ENCODE assay signal across 15 cellular contexts in genomic region chr2:54867457-54867856, GRCh38.
A peak's percentile ranks its signal among the peaks of the same experiment; 100 is the strongest.
DNase-seq lines count a peak whose midpoint lies in the region; ATAC-seq and TF ChIP-seq lines count a peak whose summit lies in the region.
"Had no signal": no experiment of that assay in that cellular context is flagged by ENCODE, and none has a peak within 500 bp of the region (broad histone marks: within the 10 kb centered on the region; RNA-seq: fewer than 3 reads in every experiment).

No MANE protein-coding gene starts in this region.

- H3K18ac ChIP-seq in neuronal stem cell (ENCODE audit: low read length): no peak overlapping the region

- H3K36me3 ChIP-seq in CD8-positive, alpha-beta T cell (ENCODE audit: insufficient read depth, low read length): no peaks in the 10 kb centered on the region
- H3K36me3 ChIP-seq in esophagus muscularis mucosa: no peaks in the 10 kb centered on the region
- H3K36me3 ChIP-seq in gastrocnemius medialis: no peaks in the 10 kb centered on the region
- H3K36me3 ChIP-seq in neuronal stem cell (replicated peaks in 1 of 2; ENCODE audit: control insufficient read depth in 2 of 2, insufficient read depth in 2 of 2, low read length in 2 of 2): peaks cover 0 to 2% of the 10 kb centered on the region in 2 donors
- H3K36me3 ChIP-seq: upper lobe of left lung had no signal

- H3K27me3 Mint-ChIP-seq in CD8-positive, alpha-beta T cell (ENCODE audit: low read depth): no peaks in the 10 kb centered on the region
- H3K27me3 Mint-ChIP-seq: activated CD8-positive, alpha-beta memory T cell treated with anti-CD3 and anti-CD28 coated beads, Interleukin-2, amount 10 ng/mL, durations not matched to agents 7 days and 5 days had no signal

- no peak overlapping the region for H2BK120ac ChIP-seq in neuronal stem cell (ENCODE audit: low read depth, low read length)

- H3K14ac ChIP-seq in neuronal stem cell (ENCODE audit: low read length): no peak overlapping the region

- no peak overlapping the region for H3K4ac ChIP-seq in neuronal stem cell (ENCODE audit: low read length)

- peak; percentile 26 for ATAC-seq in CD8-positive, alpha-beta T cell
- ATAC-seq in GM19043 (IDR thresholded peaks at IDR 0.05; ENCODE audit: low read depth, unreplicated experiment) (peak; percentile 50), HG02623 (IDR thresholded peaks at IDR 0.05; ENCODE audit: unreplicated experiment) (peak; percentile 59), HG03378 (IDR thresholded peaks at IDR 0.05; ENCODE audit: unreplicated experiment) (peak; percentile 37), GM18520 (IDR thresholded peaks at IDR 0.05; ENCODE audit: unreplicated experiment) (no peak), gastrocnemius medialis (no peak)
- ATAC-seq: activated CD8-positive, alpha-beta memory T cell treated with anti-CD3 and anti-CD28 coated beads, Interleukin-2, amount 10 ng/mL, durations not matched to agents 7 days and 5 days; foreskin keratinocyte had no signal

- POLR2A ChIA-PET in CD8-positive, alpha-beta T cell (lab: Charles Lee): no interaction called here

- no peak overlapping the region for H3K4me3 Mint-ChIP-seq in CD8-positive, alpha-beta T cell
- H3K4me3 Mint-ChIP-seq: activated CD8-positive, alpha-beta memory T cell treated with anti-CD3 and anti-CD28 coated beads, Interleukin-2, amount 10 ng/mL, durations not matched to agents 7 days and 5 days; nephron had no signal

- H4K91ac ChIP-seq in neuronal stem cell (ENCODE audit: low read depth, low read length, poor library complexity): no peak overlapping the region

- DNase-seq in CD8-positive, alpha-beta T cell: no peak
- DNase-seq in esophagus muscularis mucosa (ENCODE audit: extremely low spot score) (no peak), gastrocnemius medialis (no peak), neuronal stem cell (ENCODE audit: low spot score) (no peak)
- DNase-seq: activated CD8-positive, alpha-beta memory T cell treated with anti-CD3 and anti-CD28 coated beads, Interleukin-2, amount 10 ng/mL, durations not matched to agents 7 days and 5 days; amniotic stem cell; dermis blood vessel endothelial cell; DMS79; foreskin keratinocyte; upper lobe of left lung had no signal

- no peak overlapping the region for H2BK5ac ChIP-seq in neuronal stem cell (ENCODE audit: low read length)

- H3K23ac ChIP-seq in neuronal stem cell (ENCODE audit: low read depth, low read length, poor library complexity): no peak overlapping the region

- TF ChIP-seq CTCF in CD8-positive, alpha-beta T cell (IDR thresholded peaks at IDR 0.05): no peak
- no peak for TF ChIP-seq CTCF in esophagus muscularis mucosa (IDR thresholded peaks at IDR 0.05)
- TF ChIP-seq CTCF in gastrocnemius medialis (IDR thresholded peaks at IDR 0.05 in 4 of 5, conservative IDR thresholded peaks at IDR 0.05 in 1 of 5): no peak

- no peaks in the 10 kb centered on the region for H3K36me3 Mint-ChIP-seq in CD8-positive, alpha-beta T cell
- H3K36me3 Mint-ChIP-seq: activated CD8-positive, alpha-beta memory T cell treated with anti-CD3 and anti-CD28 coated beads, Interleukin-2, amount 10 ng/mL, durations not matched to agents 7 days and 5 days had no signal

- H4K8ac ChIP-seq in neuronal stem cell (ENCODE audit: low read depth, low read length): no peak overlapping the region

- H3K4me2 ChIP-seq in neuronal stem cell (ENCODE audit: insufficient read depth, low read length, poor library complexity, severe bottlenecking): no peak overlapping the region

- H3K27ac ChIP-seq in CD8-positive, alpha-beta T cell (ENCODE audit: low read depth, low read length): no peak overlapping the region
- H3K27ac ChIP-seq in esophagus muscularis mucosa (replicated peaks in 1 of 4) (no peak overlapping the region), gastrocnemius medialis (no peak overlapping the region), neuronal stem cell (replicated peaks; ENCODE audit: low read length) (no peak overlapping the region)
- H3K27ac ChIP-seq: foreskin keratinocyte, upper lobe of left lung had no signal

- H3K4me3 ChIP-seq in CD8-positive, alpha-beta T cell (ENCODE audit: low read depth, low read length): no peak overlapping the region
- H3K4me3 ChIP-seq in esophagus muscularis mucosa (no peak overlapping the region), gastrocnemius medialis (no peak overlapping the region), neuronal stem cell (ENCODE audit: low read length in 2 of 2) (no peak overlapping the region)
- H3K4me3 ChIP-seq: upper lobe of left lung had no signal

- H3K4me1 Mint-ChIP-seq in CD8-positive, alpha-beta T cell (ENCODE audit: low read depth): peaks cover 14% of the 10 kb centered on the region

- in situ Hi-C loops in gastrocnemius medialis (cut with MboI; ENCODE audit: low sequenced_read_pairs in 4 of 4): loop anchor here in 1 of 4 donors (25.0 kb wide), 1 partner anchor 320 kb away; no protein-coding TSS in a partner anchor

- H3K27me3 ChIP-seq in CD8-positive, alpha-beta T cell (ENCODE audit: insufficient read depth, low read length): no peaks in the 10 kb centered on the region
- H3K27me3 ChIP-seq in esophagus muscularis mucosa (no peaks in the 10 kb centered on the region), gastrocnemius medialis (no peaks in the 10 kb centered on the region), neuronal stem cell (ENCODE audit: control insufficient read depth in 3 of 3, insufficient read depth in 3 of 3, low read depth in 1 of 3, low read length in 3 of 3) (peaks cover 0 to 2% (median 0%) of the 10 kb centered on the region in 3 experiments)
- H3K27me3 ChIP-seq: foreskin keratinocyte, upper lobe of left lung had no signal

- H2AFZ ChIP-seq in neuronal stem cell (ENCODE audit: low read length): no peak overlapping the region

- intact Hi-C loops in CD8-positive, alpha-beta T cell (cut with DNase I, micrococcal nuclease): no loop called here
- intact Hi-C loops in esophagus muscularis mucosa (cut with DNase I) (no loop called here), gastrocnemius medialis (cut with DNase I; ENCODE audit: low total_unique reads) (no loop called here)

- no peak overlapping the region for H2BK15ac ChIP-seq in neuronal stem cell (ENCODE audit: low read length)

- no peak for TF ChIP-seq EP300 in esophagus muscularis mucosa (IDR thresholded peaks at IDR 0.05)

- no peak overlapping the region for H3K27ac Mint-ChIP-seq in CD8-positive, alpha-beta T cell
- H3K27ac Mint-ChIP-seq: activated CD8-positive, alpha-beta memory T cell treated with anti-CD3 and anti-CD28 coated beads, Interleukin-2, amount 10 ng/mL, durations not matched to agents 7 days and 5 days; nephron had no signal

- whole genome bisulfite sequencing in esophagus muscularis mucosa: 100% methylated on average over 2 of the region's 2 CpGs
- WGBS in neuronal stem cell (ENCODE audit: extremely low coverage in 2 of 2, insufficient read length in 2 of 2, insufficient replicate concordance in 1 of 2), 2 donors: no CpG with 5 or more reads among the region's 2 CpGs

- no peaks in the 10 kb centered on the region for H3K9me3 Mint-ChIP-seq in CD8-positive, alpha-beta T cell
- H3K9me3 Mint-ChIP-seq: nephron had no signal

- no peak overlapping the region for H3K9ac ChIP-seq in neuronal stem cell (ENCODE audit: low read depth, low read length, poor library complexity)

- H3K4me1 ChIP-seq in CD8-positive, alpha-beta T cell (ENCODE audit: insufficient read depth, low read length): peaks cover 8% of the 10 kb centered on the region
- H3K4me1 ChIP-seq in esophagus muscularis mucosa: no peaks in the 10 kb centered on the region
- peaks cover 0 to 8% of the 10 kb centered on the region in 2 donors for H3K4me1 ChIP-seq in gastrocnemius medialis
- peaks cover 0 to 5% of the 10 kb centered on the region in 2 donors for H3K4me1 ChIP-seq in neuronal stem cell (ENCODE audit: control insufficient read depth in 2 of 2, insufficient read depth in 1 of 2, low read depth in 1 of 2, low read length in 2 of 2)
- H3K4me1 ChIP-seq: foreskin keratinocyte, upper lobe of left lung had no signal

- no peak overlapping the region for H2AK5ac ChIP-seq in neuronal stem cell (ENCODE audit: low read depth, low read length)

- no peak overlapping the region for H2BK12ac ChIP-seq in neuronal stem cell (ENCODE audit: low read length)

- no peaks in the 10 kb centered on the region for H3K79me1 ChIP-seq in neuronal stem cell (ENCODE audit: low read depth, low read length)

- TF ChIP-seq POLR2A in esophagus muscularis mucosa (IDR thresholded peaks at IDR 0.05; ENCODE audit: low read depth) (no peak), gastrocnemius medialis (IDR thresholded peaks at IDR 0.05) (no peak)

- no peaks in the 10 kb centered on the region for H3K9me3 ChIP-seq in CD8-positive, alpha-beta T cell (ENCODE audit: low read length)
- H3K9me3 ChIP-seq in esophagus muscularis mucosa (no peaks in the 10 kb centered on the region), gastrocnemius medialis (no peaks in the 10 kb centered on the region), neuronal stem cell (replicated peaks in 1 of 2; ENCODE audit: control insufficient read depth in 2 of 2, insufficient read depth in 1 of 2, low read depth in 1 of 2, low read length in 2 of 2) (no peaks in the 10 kb centered on the region)
- H3K9me3 ChIP-seq: upper lobe of left lung had no signal

- CTCF ChIA-PET in CD8-positive, alpha-beta T cell (lab: Charles Lee): no interaction called here

Comparison
In these comparisons a context has a peak if more than half of its experiments do, and no peak if none do; other contexts are left out.
1. ATAC-seq: peak in CD8-positive, alpha-beta T cell (single experiment), GM19043 (single experiment), HG02623 (single experiment) and HG03378 (single experiment); none in GM18520 (single experiment) and gastrocnemius medialis (0 of 2).